In genomic region chr7:3922175-3922635, GRCh38 we compare ENCODE assay signal across 9 cellular contexts.
DNase-seq lines count a peak whose midpoint lies in the region; ATAC-seq and TF ChIP-seq lines count a peak whose summit lies in the region.
"Had no signal": no experiment of that assay in that cellular context is flagged by ENCODE, and none has a peak within 500 bp of the region (broad histone marks: within the 10 kb centered on the region; RNA-seq: fewer than 3 reads in every experiment).

No MANE protein-coding gene starts in this region.

- no peaks in the 10 kb centered on the region for H3K9me3 Mint-ChIP-seq in activated naive CD8-positive, alpha-beta T cell treated with anti-CD3 and anti-CD28 coated beads, Interleukin-2, amount 50 U/mL, for 24 hours

- no peak overlapping the region for H3K27ac Mint-ChIP-seq in activated naive CD8-positive, alpha-beta T cell treated with anti-CD3 and anti-CD28 coated beads, Interleukin-2, amount 50 U/mL, for 24 hours
- H3K27ac Mint-ChIP-seq: IgD-negative memory B cell had no signal

- TF ChIP-seq CTCF in epithelial cell of proximal tubule (conservative IDR thresholded peaks at IDR 0.05; ENCODE audit: low read depth, low read length), result peak; percentile 66

- peaks cover 9% of the 10 kb centered on the region for H3K27me3 Mint-ChIP-seq in activated naive CD8-positive, alpha-beta T cell treated with anti-CD3 and anti-CD28 coated beads, Interleukin-2, amount 50 U/mL, for 24 hours

- no peak overlapping the region for H3K4me3 Mint-ChIP-seq in activated naive CD8-positive, alpha-beta T cell treated with anti-CD3 and anti-CD28 coated beads, Interleukin-2, amount 50 U/mL, for 24 hours
- H3K4me3 Mint-ChIP-seq: IgD-negative memory B cell had no signal

- no peaks in the 10 kb centered on the region for H3K36me3 Mint-ChIP-seq in activated naive CD8-positive, alpha-beta T cell treated with anti-CD3 and anti-CD28 coated beads, Interleukin-2, amount 50 U/mL, for 24 hours (ENCODE audit: low read depth)

- ATAC-seq in activated naive CD8-positive, alpha-beta T cell treated with anti-CD3 and anti-CD28 coated beads, Interleukin-2, amount 50 U/mL, for 24 hours, result no peak
- ATAC-seq in HG03439 (IDR thresholded peaks at IDR 0.05; ENCODE audit: unreplicated experiment) (no peak), HG02884 (IDR thresholded peaks at IDR 0.05; ENCODE audit: unreplicated experiment) (no peak)

- peak; percentile 7 for DNase-seq in GM04503 (ENCODE audit: low read depth)
- DNase-seq in NCI-H526 treated with DMSO at 0.1 percent for 48 hours (lab: John Stamatoyannopoulos, UW), result peak; percentile 83
- peak; percentile 91 for DNase-seq in epithelial cell of proximal tubule (ENCODE audit: low read depth)
- peak; percentile 97 for DNase-seq in myocyte (ENCODE audit: low read depth)
- DNase-seq in activated naive CD8-positive, alpha-beta T cell treated with anti-CD3 and anti-CD28 coated beads, Interleukin-2, amount 50 U/mL, for 24 hours, result no peak
- DNase-seq in activated effector memory CD4-positive, alpha-beta T cell treated with anti-CD3 and anti-CD28 coated beads, Interleukin-2, amount 50 U/mL, for 16 hours, result no peak

- peak overlapping the region; percentile 12 for H3K4me3 ChIP-seq in epithelial cell of proximal tubule (ENCODE audit: low read depth, low read length)

- H3K4me1 Mint-ChIP-seq in activated naive CD8-positive, alpha-beta T cell treated with anti-CD3 and anti-CD28 coated beads, Interleukin-2, amount 50 U/mL, for 24 hours, result peaks cover 3% of the 10 kb centered on the region

Comparison
In these comparisons a context has a peak if more than half of its experiments do, and no peak if none do; other contexts are left out.
1. DNase-seq: peak in GM04503 (single experiment), NCI-H526 treated with DMSO at 0.1 percent for 48 hours (single experiment), epithelial cell of proximal tubule (single experiment) and myocyte (single experiment); none in activated naive CD8-positive, alpha-beta T cell treated with anti-CD3 and anti-CD28 coated beads, Interleukin-2, amount 50 U/mL, for 24 hours (single experiment) and activated effector memory CD4-positive, alpha-beta T cell treated with anti-CD3 and anti-CD28 coated beads, Interleukin-2, amount 50 U/mL, for 16 hours (single experiment).